In genomic region chr9:122291458-122291857, GRCh38 we compare ENCODE assay signal across 25 cellular contexts.
"Had no signal": no experiment of that assay in that cellular context is flagged by ENCODE, and none has a peak within 500 bp of the region (broad histone marks: within the 10 kb centered on the region; RNA-seq: fewer than 3 reads in every experiment).

No MANE protein-coding gene starts in this region.

- H3K27ac ChIP-seq: left lung, ovary, right atrium auricular region, skin epidermis, stomach, testis, thyroid gland, transverse colon, upper lobe of left lung, vagina had no signal

- DNase-seq: hippocampal formation; kidney glomerular epithelial cell; left cardiac atrium; left lung; mesendoderm; naive B cell; natural killer cell; ovary; stimulated activated CD4-positive, alpha-beta T cell treated with anti-CD3 and anti-CD28 coated beads, Interleukin-12 subunit alpha, Interleukin-12 subunit beta, amount 100 ng/mL, for 4 hours; stimulated activated CD4-positive, alpha-beta T cell treated with anti-CD3 and anti-CD28 coated beads, Interleukin-15, amount 100 ng/mL, for 24 hours; stimulated activated CD4-positive, alpha-beta T cell treated with anti-CD3 and anti-CD28 coated beads, Interleukin-2, amount 100 ng/mL, for 24 hours; stimulated activated CD4-positive, alpha-beta T cell treated with anti-CD3 and anti-CD28 coated beads, Interleukin-4, amount 100 ng/mL, for 1 hour; stimulated activated naive B cell treated with anti-CD40 and anti-IgM and Interleukin-4, amounts not matched to agents 10 μg/mL and 1 μg/mL and 100 μg/mL, for 72 hours; stimulated activated naive CD8-positive, alpha-beta T cell treated with anti-CD3 and anti-CD28 coated beads, Interleukin-15, Interleukin-2, amounts not matched to agents 100 U/mL and 50 U/mL, for 24 hours; stomach; testis; thyroid gland; transverse colon; upper lobe of left lung had no signal

- H3K4me3 ChIP-seq: left lung, lung, ovary, right atrium auricular region, skin epidermis, stomach, testis, thyroid gland, transverse colon, upper lobe of left lung, vagina had no signal

- H3K9me3 ChIP-seq: left lung, ovary, right atrium auricular region, stomach, testis, thyroid gland, transverse colon, upper lobe of left lung, vagina had no signal

- FAIRE-seq: keratinocyte had no signal

- H3K4me1 ChIP-seq: right atrium auricular region, testis, thyroid gland, transverse colon, vagina had no signal

- H3K27me3 ChIP-seq: left lung, ovary, right atrium auricular region, stomach, testis, thyroid gland, transverse colon, upper lobe of left lung, vagina had no signal

- H3K36me3 ChIP-seq: ovary had no signal

- ATAC-seq: left cardiac atrium; left lung; natural killer cell; sciatic nerve; stimulated activated naive B cell treated with anti-CD40 and anti-IgM and Interleukin-4, amounts not matched to agents 10 μg/mL and 1 μg/mL and 100 μg/mL, for 72 hours; stimulated activated naive CD8-positive, alpha-beta T cell treated with anti-CD3 and anti-CD28 coated beads, Interleukin-15, Interleukin-2, amounts not matched to agents 100 U/mL and 50 U/mL, for 24 hours had no signal
